Comparison of ENCODE assay signal across 19 cellular contexts in the genomic region with DNA sequence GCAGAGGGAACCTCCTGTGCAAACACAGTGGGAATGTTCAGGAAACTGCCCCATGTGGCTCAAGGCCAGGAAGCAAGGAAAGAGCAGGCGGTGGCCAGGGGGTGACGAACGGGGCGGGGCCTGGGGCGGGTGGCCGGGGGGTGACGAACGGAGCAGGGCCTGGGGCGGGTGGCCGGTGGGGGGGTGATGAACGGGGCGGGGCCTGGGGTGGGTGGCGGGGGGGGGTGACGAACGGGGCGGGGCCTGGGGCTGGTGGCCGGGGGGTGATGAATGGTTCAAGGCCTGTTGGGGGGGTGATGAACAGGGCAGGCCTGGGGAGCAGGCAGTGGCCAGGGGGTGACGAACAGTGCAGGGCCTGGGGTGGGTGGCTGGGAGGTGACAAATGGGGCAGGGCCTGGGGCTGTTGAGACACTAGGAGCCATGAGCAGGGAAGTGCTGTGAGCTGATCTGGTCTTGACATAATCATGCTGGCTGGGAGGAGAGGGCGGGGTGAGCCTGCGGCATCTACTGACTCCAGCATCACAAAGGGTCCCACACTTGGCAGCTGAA.
"Had no signal": no experiment of that assay in that cellular context is flagged by ENCODE, and none has a peak within 500 bp of the region (broad histone marks: within the 10 kb centered on the region; RNA-seq: fewer than 3 reads in every experiment).

No MANE protein-coding gene starts in this region.

- H3K4me1 ChIP-seq: psoas muscle had no signal

- H3K9me3 ChIP-seq: psoas muscle, sigmoid colon, suprapubic skin had no signal

- H3K36me3 ChIP-seq: brain microvascular endothelial cell, sigmoid colon, suprapubic skin had no signal

- DNase-seq: activated CD4-positive, alpha-beta memory T cell treated with anti-CD3 and anti-CD28 coated beads for 36 hours; activated CD4-positive, alpha-beta T cell treated with anti-CD3 and anti-CD28 coated beads for 1 hour; activated effector memory CD4-positive, alpha-beta T cell treated with anti-CD3 and anti-CD28 coated beads, Interleukin-2, amount 50 U/mL, for 16 hours; activated T-cell treated with anti-CD3 and anti-CD28 coated beads, Interleukin-2, amount 50 U/mL, for 4 hours; amniotic stem cell; brain microvascular endothelial cell; cerebellar nuclear complex; immature natural killer cell; left cardiac atrium; naive thymus-derived CD4-positive, alpha-beta T cell; nucleus accumbens; psoas muscle; sigmoid colon; stimulated activated CD4-positive, alpha-beta T cell treated with anti-CD3 and anti-CD28 coated beads, Interleukin-12 subunit alpha, Interleukin-12 subunit beta, amount 100 ng/mL, for 4 hours; stimulated activated naive CD8-positive, alpha-beta T cell treated with anti-CD3 and anti-CD28 coated beads, Interleukin-15, Interleukin-2, amounts not matched to agents 100 U/mL and 50 U/mL, for 24 hours had no signal

- ATAC-seq: activated naive CD4-positive, alpha-beta T cell treated with anti-CD3 and anti-CD28 coated beads, Interleukin-2, amount 50 U/mL, for 72 hours; activated T-cell treated with anti-CD3 and anti-CD28 coated beads, Interleukin-2, amount 50 U/mL, for 4 hours; esophagus mucosa; left cardiac atrium; naive thymus-derived CD4-positive, alpha-beta T cell; psoas muscle had no signal

- H3K4me3 ChIP-seq: lung, psoas muscle, sigmoid colon, suprapubic skin had no signal

- H3K27ac ChIP-seq: brain microvascular endothelial cell, psoas muscle, sigmoid colon, suprapubic skin had no signal
